Comparison of ENCODE assay signal across 9 cellular contexts in the genomic region with DNA sequence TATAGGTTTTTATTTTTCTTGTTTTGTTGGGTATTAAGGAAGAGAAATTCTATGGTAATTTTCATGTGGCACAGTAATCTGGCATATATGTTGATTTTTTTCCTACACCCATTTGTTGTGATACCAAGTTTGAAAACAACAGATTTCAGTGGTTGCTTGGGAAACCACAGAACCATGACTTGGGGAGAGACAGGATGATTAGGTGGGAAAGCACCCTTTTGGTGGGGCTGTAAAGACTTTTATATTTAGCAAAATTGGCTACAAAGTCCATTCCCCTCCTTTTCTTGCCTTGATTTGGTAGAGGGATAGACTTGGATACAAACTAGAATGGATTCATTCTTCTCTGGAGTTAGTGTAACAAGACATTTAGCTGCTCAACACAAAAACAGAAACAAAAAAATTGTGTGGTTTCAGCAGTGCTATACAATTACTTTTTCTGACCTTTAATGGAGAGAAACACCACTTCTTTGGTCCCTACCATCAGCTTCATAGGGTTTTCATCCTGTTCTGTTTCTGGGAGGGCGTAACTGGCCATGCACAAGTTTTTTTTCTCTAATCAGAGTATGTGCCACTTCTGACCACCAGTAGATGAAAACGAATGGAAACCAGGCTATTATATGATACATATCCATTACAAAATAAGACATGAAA. TPM values are rescaled to one million over a fixed set of nuclear protein-coding genes. Genes with fewer than 3 reads are reported as not detected.
DNase-seq lines count a peak whose midpoint lies in the region; ATAC-seq and TF ChIP-seq lines count a peak whose summit lies in the region.
"Had no signal": no experiment of that assay in that cellular context is flagged by ENCODE, and none has a peak within 500 bp of the region (broad histone marks: within the 10 kb centered on the region; RNA-seq: fewer than 3 reads in every experiment).

No MANE protein-coding gene starts in this region.

- peaks cover 59% of the 10 kb centered on the region for H3K36me3 ChIP-seq in CD8-positive, alpha-beta memory T cell (ENCODE audit: insufficient read depth, low read length)
- H3K36me3 ChIP-seq: HAP-1 had no signal

- peak in 4 of 5 donors; percentile 19 to 65 (median 36) for DNase-seq in CD8-positive, alpha-beta memory T cell
- peak; percentile 69 for DNase-seq in activated CD8-positive, alpha-beta T cell treated with anti-CD3 and anti-CD28 coated beads for 36 hours
- DNase-seq in NCI-H774 (lab: John Stamatoyannopoulos, UW) (no peak), RKO (ENCODE audit: low spot score) (no peak)

- ATAC-seq in GM19023 (IDR thresholded peaks at IDR 0.05; ENCODE audit: unreplicated experiment) (peak; percentile 51), HG02885 (IDR thresholded peaks at IDR 0.05; ENCODE audit: poor library complexity, unreplicated experiment) (peak; percentile 65), HG03571 (IDR thresholded peaks at IDR 0.05; ENCODE audit: unreplicated experiment) (no peak), HG03025 (IDR thresholded peaks at IDR 0.05; ENCODE audit: low FRiP score, unreplicated experiment) (no peak)
- ATAC-seq in activated CD8-positive, alpha-beta T cell treated with anti-CD3 and anti-CD28 coated beads for 36 hours: peak; percentile 16

- TF ChIP-seq CTCF in activated CD8-positive, alpha-beta T cell treated with anti-CD3 and anti-CD28 coated beads for 36 hours (IDR thresholded peaks at IDR 0.05): no peak

- peaks cover 75 to 85% (median 82%) of the 10 kb centered on the region in 3 donors for H3K4me1 Mint-ChIP-seq in CD8-positive, alpha-beta memory T cell
- H3K4me1 Mint-ChIP-seq in activated CD8-positive, alpha-beta T cell treated with anti-CD3 and anti-CD28 coated beads for 36 hours (ENCODE audit: low read depth): peaks cover 81% of the 10 kb centered on the region

- no peaks in the 10 kb centered on the region for H3K27me3 ChIP-seq in CD8-positive, alpha-beta memory T cell (ENCODE audit: insufficient read depth, low read length, poor library complexity, severe bottlenecking)

- H3K4me3 Mint-ChIP-seq in CD8-positive, alpha-beta memory T cell: peak overlapping the region in 5 of 7 donors; percentile 65 to 76 (median 69)
- no peak overlapping the region for H3K4me3 Mint-ChIP-seq in activated CD8-positive, alpha-beta T cell treated with anti-CD3 and anti-CD28 coated beads for 36 hours

- peaks cover 25 to 89% (median 46%) of the 10 kb centered on the region in 3 donors for H3K36me3 Mint-ChIP-seq in CD8-positive, alpha-beta memory T cell
- peaks cover 86% of the 10 kb centered on the region for H3K36me3 Mint-ChIP-seq in activated CD8-positive, alpha-beta T cell treated with anti-CD3 and anti-CD28 coated beads for 36 hours (ENCODE audit: low read depth)

- H3K9me3 Mint-ChIP-seq in CD8-positive, alpha-beta memory T cell: no peaks in the 10 kb centered on the region
- H3K9me3 Mint-ChIP-seq in activated CD8-positive, alpha-beta T cell treated with anti-CD3 and anti-CD28 coated beads for 36 hours: no peaks in the 10 kb centered on the region

- CTCF ChIA-PET in CD8-positive, alpha-beta memory T cell (lab: Charles Lee): interaction anchor here (0.6 to 3.5 kb wide), 3 partner anchors 20 to 194 kb away, joined by 3 to 15 read pairs (median 3); no protein-coding TSS in a partner anchor
- CTCF ChIA-PET in activated CD8-positive, alpha-beta T cell treated with anti-CD3 and anti-CD28 coated beads for 36 hours (lab: Charles Lee): interaction anchor here (0.9 to 3.3 kb wide), 9 partner anchors 10 to 192 kb away, joined by 3 to 10 read pairs (median 3); no protein-coding TSS in a partner anchor

- H3K27ac Mint-ChIP-seq in CD8-positive, alpha-beta memory T cell: peak overlapping the region; percentile 63 to 94 (median 94)
- H3K27ac Mint-ChIP-seq in activated CD8-positive, alpha-beta T cell treated with anti-CD3 and anti-CD28 coated beads for 36 hours: peak overlapping the region; percentile 88

- no peaks in the 10 kb centered on the region for H3K9me3 ChIP-seq in CD8-positive, alpha-beta memory T cell (ENCODE audit: low read length)
- H3K9me3 ChIP-seq: HAP-1 had no signal

- peaks cover 0 to 4% of the 10 kb centered on the region in 2 donors for H3K27me3 Mint-ChIP-seq in CD8-positive, alpha-beta memory T cell
- H3K27me3 Mint-ChIP-seq in activated CD8-positive, alpha-beta T cell treated with anti-CD3 and anti-CD28 coated beads for 36 hours: no peaks in the 10 kb centered on the region

- intact Hi-C loops in activated CD8-positive, alpha-beta T cell treated with anti-CD3 and anti-CD28 coated beads for 36 hours (cut with micrococcal nuclease): loop anchor here (5.0 kb wide), 1 partner anchor 35 kb away; no protein-coding TSS in a partner anchor

- POLR2A ChIA-PET in CD8-positive, alpha-beta memory T cell (lab: Charles Lee): interaction anchor here (1.1 kb wide), 1 partner anchor 9 kb away, joined by 3 read pairs; no protein-coding TSS in a partner anchor
- POLR2A ChIA-PET in activated CD8-positive, alpha-beta T cell treated with anti-CD3 and anti-CD28 coated beads for 36 hours (lab: Charles Lee): interaction anchor here (0.8 to 3.2 kb wide), 15 partner anchors 8 to 248 kb away, joined by 3 to 11 read pairs (median 4); no protein-coding TSS in a partner anchor

- H3K27ac ChIP-seq in CD8-positive, alpha-beta memory T cell (ENCODE audit: low read depth, low read length): peak overlapping the region; percentile 5

- H3K4me3 ChIP-seq in CD8-positive, alpha-beta memory T cell (ENCODE audit: low read length): no peak overlapping the region
- H3K4me3 ChIP-seq: HAP-1 had no signal

- peaks cover 62% of the 10 kb centered on the region for H3K4me1 ChIP-seq in CD8-positive, alpha-beta memory T cell (ENCODE audit: insufficient read depth, low read length)
- H3K4me1 ChIP-seq: HAP-1 had no signal

RNA-seq across cellular contexts. Expression of a gene that starts 52.7 kb away (rescaled TPM):
- 10 to 100 TPM; 45.1 TPM for total RNA-seq in CD8-positive, alpha-beta memory T cell
- polyA plus RNA-seq in CD8-positive, alpha-beta memory T cell: 6.8 TPM
- total RNA-seq in activated CD8-positive, alpha-beta T cell treated with anti-CD3 and anti-CD28 coated beads for 36 hours: 10 to 100 TPM; 46.8 to 47.2 TPM

Comparison
In these comparisons a context has a peak if more than half of its experiments do, and no peak if none do; other contexts are left out.
1. DNase-seq: peak in CD8-positive, alpha-beta memory T cell (4 of 5) and activated CD8-positive, alpha-beta T cell treated with anti-CD3 and anti-CD28 coated beads for 36 hours (single experiment); none in NCI-H774 (single experiment) and RKO (single experiment).
2. ATAC-seq: peak in GM19023 (single experiment), HG02885 (single experiment) and activated CD8-positive, alpha-beta T cell treated with anti-CD3 and anti-CD28 coated beads for 36 hours (single experiment); none in HG03571 (single experiment) and HG03025 (single experiment).